ENCODE assay signal across 7 cellular contexts in genomic region chr19:39688637-39689036, GRCh38. TPM values are rescaled to one million over a fixed set of nuclear protein-coding genes. Genes with fewer than 3 reads are reported as not detected.
"Had no signal": no experiment of that assay in that cellular context is flagged by ENCODE, and none has a peak within 500 bp of the region (broad histone marks: within the 10 kb centered on the region; RNA-seq: fewer than 3 reads in every experiment).

No MANE protein-coding gene starts in this region.

RNA-seq across cellular contexts. Expression of gene LGALS14, which starts 15.6 kb away (rescaled TPM):
- total RNA-seq: M059J, OCI-LY7, PC-3, Peyer's patch, Right ventricle myocardium superior, SJSA1 had no signal
- polyA plus RNA-seq: SK-N-SH had no signal

RNA-seq across cellular contexts. Expression of gene LGALS16, which starts 32.9 kb away (rescaled TPM):
- total RNA-seq: M059J, OCI-LY7, PC-3, Peyer's patch, Right ventricle myocardium superior, SJSA1 had no signal
- polyA plus RNA-seq: SK-N-SH had no signal

RNA-seq across cellular contexts. Expression of gene CLC, which starts 49.2 kb away (rescaled TPM):
- total RNA-seq: M059J, OCI-LY7, PC-3, Peyer's patch, Right ventricle myocardium superior, SJSA1 had no signal
- polyA plus RNA-seq: SK-N-SH had no signal
